Comparison of ENCODE assay signal across 9 cellular contexts in genomic region chr1:212514056-212514614, GRCh38.
DNase-seq lines count a peak whose midpoint lies in the region; ATAC-seq lines count a peak whose summit lies in the region.
"Had no signal": no experiment of that assay in that cellular context is flagged by ENCODE, and none has a peak within 500 bp of the region (broad histone marks: within the 10 kb centered on the region; RNA-seq: fewer than 3 reads in every experiment).

No MANE protein-coding gene starts in this region.

- peak overlapping the region in 1 of 3 donors; percentile 68 for H3K4me3 Mint-ChIP-seq in T-cell
- H3K4me3 Mint-ChIP-seq: nephron had no signal

- ATAC-seq in T-cell (replicated peaks in 1 of 4) (peak in 3 of 4 experiments; percentile 43 to 56 (median 48)), left cardiac atrium (peak; percentile 27 to 59), HG02610 (IDR thresholded peaks at IDR 0.05; ENCODE audit: unreplicated experiment) (no peak), GM18498 (IDR thresholded peaks at IDR 0.05; ENCODE audit: unreplicated experiment) (no peak)

- no peak overlapping the region for H3K27ac Mint-ChIP-seq in T-cell
- H3K27ac Mint-ChIP-seq: nephron had no signal

- CTCF ChIA-PET in T-cell (lab: Charles Lee) = no interaction called here

- intact Hi-C loops in left cardiac atrium (cut with DNase I) = no loop called here

- DNase-seq in activated gamma-delta T cell treated with Interleukin-2 at 50 U/mL for 16 hours (peak; percentile 16), activated gamma-delta T cell (lab: John Stamatoyannopoulos, UW) (no peak), T-cell (peak in 13 of 34 experiments; percentile 3 to 16 (median 7)), left cardiac atrium (peak; percentile 57), amniotic stem cell (lab: John Stamatoyannopoulos, UW) (no peak)
- peak; percentile 4 to 6 for DNase-seq in stimulated activated CD4-positive, alpha-beta T cell treated with anti-CD3 and anti-CD28 coated beads, Interleukin-4, amount 100 ng/mL, for 48 hours (ENCODE audit: low read depth in 2 of 2)

- peaks cover 54 to 67% of the 10 kb centered on the region in 2 donors for H3K27me3 Mint-ChIP-seq in T-cell

- POLR2A ChIA-PET in T-cell (lab: Charles Lee) = no interaction called here

- no peaks in the 10 kb centered on the region for H3K36me3 Mint-ChIP-seq in T-cell

- no peaks in the 10 kb centered on the region for H3K9me3 Mint-ChIP-seq in T-cell
- H3K9me3 Mint-ChIP-seq: nephron had no signal

- peaks cover 6 to 14% (median 8%) of the 10 kb centered on the region in 3 donors for H3K4me1 Mint-ChIP-seq in T-cell

Comparison
In these comparisons a context has a peak if more than half of its experiments do, and no peak if none do; other contexts are left out.
1. DNase-seq: peak in activated gamma-delta T cell treated with Interleukin-2 at 50 U/mL for 16 hours (single experiment), left cardiac atrium (single experiment) and stimulated activated CD4-positive, alpha-beta T cell treated with anti-CD3 and anti-CD28 coated beads, Interleukin-4, amount 100 ng/mL, for 48 hours (2 of 2); none in activated gamma-delta T cell (single experiment) and amniotic stem cell (single experiment).
2. ATAC-seq: peak in T-cell (3 of 4) and left cardiac atrium (2 of 2); none in HG02610 (single experiment) and GM18498 (single experiment).